In genomic region chr3:156682491-156682890, GRCh38 we compare ENCODE assay signal across 17 cellular contexts. TPM values are rescaled to one million over a fixed set of nuclear protein-coding genes. Genes with fewer than 3 reads are reported as not detected.
DNase-seq lines count a peak whose midpoint lies in the region; ATAC-seq, FAIRE-seq and TF ChIP-seq lines count a peak whose summit lies in the region.
"Had no signal": no experiment of that assay in that cellular context is flagged by ENCODE, and none has a peak within 500 bp of the region (broad histone marks: within the 10 kb centered on the region; RNA-seq: fewer than 3 reads in every experiment).

No MANE protein-coding gene starts in this region.

- H3K9me3 Mint-ChIP-seq in type B pancreatic cell = no peaks in the 10 kb centered on the region
- H3K9me3 Mint-ChIP-seq: stimulated activated effector memory CD8-positive, alpha-beta T cell treated with anti-CD3 and anti-CD28 coated beads, Interleukin-12 subunit alpha, Interleukin-12 subunit beta, amount 100 ng/mL, for 72 hours had no signal

- H3K27ac ChIP-seq in endothelial cell of umbilical vein (ENCODE audit: insufficient read depth, low read depth, low read length) = no peak overlapping the region
- no peak overlapping the region for H3K27ac ChIP-seq in upper lobe of left lung
- H3K27ac ChIP-seq in suprapubic skin = no peak overlapping the region
- H3K27ac ChIP-seq: RWPE1 had no signal

- peaks cover 26% of the 10 kb centered on the region for H3K36me3 Mint-ChIP-seq in type B pancreatic cell

- no peak for TF ChIP-seq CTCF in endothelial cell of umbilical vein (IDR thresholded peaks at IDR 0.05; ENCODE audit: extremely low read depth in 1 of 2, insufficient read depth in 1 of 2, low read depth in 1 of 2, low read length in 2 of 2)
- no peak for TF ChIP-seq CTCF in type B pancreatic cell (conservative IDR thresholded peaks at IDR 0.05)
- no peak for TF ChIP-seq CTCF in upper lobe of left lung (IDR thresholded peaks at IDR 0.05)
- TF ChIP-seq CTCF in suprapubic skin (IDR thresholded peaks at IDR 0.05) = no peak

- no peaks in the 10 kb centered on the region for H3K9me3 ChIP-seq in endothelial cell of umbilical vein (replicated peaks; ENCODE audit: control insufficient read depth, insufficient read depth, low read length)
- H3K9me3 ChIP-seq in upper lobe of left lung = no peaks in the 10 kb centered on the region
- H3K9me3 ChIP-seq in suprapubic skin = no peaks in the 10 kb centered on the region
- H3K9me3 ChIP-seq: neutrophil had no signal

- H3K9ac ChIP-seq in endothelial cell of umbilical vein (replicated peaks; ENCODE audit: extremely low read depth, insufficient read depth, low read length) = no peak overlapping the region

- peak overlapping the region; percentile 34 for H3K4me2 ChIP-seq in endothelial cell of umbilical vein (ENCODE audit: insufficient read depth, low read length)

- ATAC-seq in Right ventricle myocardium superior (ENCODE audit: poor library complexity) (peak; percentile 20), Right ventricle myocardium inferior (no peak), upper lobe of left lung (ENCODE audit: low FRiP score in 2 of 2) (no peak), GM19452 (IDR thresholded peaks at IDR 0.05; ENCODE audit: unreplicated experiment) (no peak)
- ATAC-seq: activated CD4-positive, alpha-beta T cell treated with anti-CD3 and anti-CD28 coated beads for 36 hours; stimulated activated effector memory CD8-positive, alpha-beta T cell treated with anti-CD3 and anti-CD28 coated beads, Interleukin-12 subunit alpha, Interleukin-12 subunit beta, amount 100 ng/mL, for 72 hours had no signal

- no peak overlapping the region for H3K4me3 Mint-ChIP-seq in type B pancreatic cell
- H3K4me3 Mint-ChIP-seq: activated CD4-positive, alpha-beta T cell treated with anti-CD3 and anti-CD28 coated beads for 36 hours had no signal

- no TSS peak for BruUV-seq in endothelial cell of umbilical vein (replicated peaks; lab: Mats Ljungman, UMichigan)

- H3K9me1 ChIP-seq in endothelial cell of umbilical vein (replicated peaks; ENCODE audit: control insufficient read depth, extremely low read depth, insufficient read depth, low read length) = no peaks in the 10 kb centered on the region

- dilution Hi-C loops in endothelial cell of umbilical vein (cut with MboI; ENCODE audit: extremely low pct_ligation_motif_present, low sequenced_read_pairs) = loop anchor here (25.0 kb wide), 1 partner anchor 455 kb away; no protein-coding TSS in a partner anchor

- H3K4me1 ChIP-seq in endothelial cell of umbilical vein (ENCODE audit: control insufficient read depth, extremely low read depth, insufficient read depth, low read length) (peaks cover 64% of the 10 kb centered on the region), upper lobe of left lung (peaks cover 54 to 74% (median 65%) of the 10 kb centered on the region in 4 donors), suprapubic skin (peaks cover 96% of the 10 kb centered on the region)

- H3K79me2 ChIP-seq in endothelial cell of umbilical vein (ENCODE audit: control insufficient read depth, insufficient read depth, low read length) = peaks cover 100% of the 10 kb centered on the region

- no peak for TF ChIP-seq EP300 in upper lobe of left lung (IDR thresholded peaks at IDR 0.05)
- no peak for TF ChIP-seq EP300 in suprapubic skin (IDR thresholded peaks at IDR 0.05)

- POLR2A ChIA-PET in endothelial cell of umbilical vein (lab: Charles Lee) = interaction anchor here (0.8 kb wide), 1 partner anchor 477 kb away, joined by 3 read pairs; the partner anchor contains the start of gene CCNL1

- no peak for TF ChIP-seq POLR2A in endothelial cell of umbilical vein (IDR thresholded peaks at IDR 0.05; ENCODE audit: low read depth, low read length)
- TF ChIP-seq POLR2A in upper lobe of left lung (IDR thresholded peaks at IDR 0.05) = no peak
- TF ChIP-seq POLR2A in suprapubic skin (IDR thresholded peaks at IDR 0.05) = no peak

- peaks cover 6 to 28% of the 10 kb centered on the region in 2 experiments for H3K36me3 ChIP-seq in endothelial cell of umbilical vein (ENCODE audit: control insufficient read depth in 2 of 2, extremely low read depth in 1 of 2, insufficient read depth in 2 of 2, low read length in 2 of 2)
- peaks cover 0 to 28% (median 9%) of the 10 kb centered on the region in 4 donors for H3K36me3 ChIP-seq in upper lobe of left lung
- H3K36me3 ChIP-seq in suprapubic skin = peaks cover 22% of the 10 kb centered on the region

- FAIRE-seq in endothelial cell of umbilical vein (lab: Jason Lieb, UNC) = no peak
- FAIRE-seq: islet of Langerhans had no signal

- DNase-seq in Right ventricle myocardium superior (no peak), Right ventricle myocardium inferior (ENCODE audit: missing footprints) (no peak), NCI-H69 (lab: John Stamatoyannopoulos, UW) (peak; percentile 44), endothelial cell of umbilical vein (ENCODE audit: low read depth, low spot score) (no peak), type B pancreatic cell (ENCODE audit: extremely low spot score, unreplicated experiment) (no peak), upper lobe of left lung (no peak), suprapubic skin (ENCODE audit: low spot score in 2 of 2) (no peak)
- DNase-seq: activated CD4-positive, alpha-beta T cell treated with anti-CD3 and anti-CD28 coated beads for 36 hours; DMS79; H7; NCI-H1694 had no signal

- H3K27me3 ChIP-seq in endothelial cell of umbilical vein (ENCODE audit: control insufficient read depth in 2 of 2, insufficient read depth in 2 of 2, low read length in 2 of 2) (no peaks in the 10 kb centered on the region), upper lobe of left lung (no peaks in the 10 kb centered on the region), suprapubic skin (no peaks in the 10 kb centered on the region)
- H3K27me3 ChIP-seq: neutrophil had no signal

- CTCF ChIA-PET in endothelial cell of umbilical vein (lab: Charles Lee) = interaction anchor here (0.7 to 1.7 kb wide), 5 partner anchors 8 to 532 kb away, joined by 3 to 13 read pairs (median 4); partner anchors contain the start of gene TIPARP

- H3K4me3 ChIP-seq in endothelial cell of umbilical vein (replicated peaks in 1 of 3; ENCODE audit: insufficient read depth in 1 of 3, low read depth in 1 of 3, low read length in 3 of 3) (no peak overlapping the region), upper lobe of left lung (no peak overlapping the region), suprapubic skin (no peak overlapping the region)
- H3K4me3 ChIP-seq: skin epidermis had no signal

- H3K4me1 Mint-ChIP-seq in type B pancreatic cell (ENCODE audit: unreplicated experiment) = peaks cover 48% of the 10 kb centered on the region

- H4K20me1 ChIP-seq in endothelial cell of umbilical vein (replicated peaks; ENCODE audit: control insufficient read depth, extremely low read depth, insufficient read depth, low read length) = peaks cover 13% of the 10 kb centered on the region

- no peaks in the 10 kb centered on the region for H3K27me3 Mint-ChIP-seq in type B pancreatic cell
- H3K27me3 Mint-ChIP-seq: activated CD4-positive, alpha-beta T cell treated with anti-CD3 and anti-CD28 coated beads for 36 hours had no signal

- intact Hi-C loops in Right ventricle myocardium superior (cut with DNase I) = no loop called here
- intact Hi-C loops in Right ventricle myocardium inferior (cut with DNase I) = no loop called here
- intact Hi-C loops in endothelial cell of umbilical vein (cut with micrococcal nuclease) = no loop called here

- 61 to 90% methylated on average over 1 of the region's 1 CpG for WGBS in upper lobe of left lung, 2 donors
- WGBS in suprapubic skin = 25% methylated on average over 1 of the region's 1 CpG

- no peak overlapping the region for H2AFZ ChIP-seq in endothelial cell of umbilical vein (ENCODE audit: low read depth, low read length)

- peak overlapping the region; percentile 3 for H3K27ac Mint-ChIP-seq in type B pancreatic cell
- H3K27ac Mint-ChIP-seq: activated CD4-positive, alpha-beta T cell treated with anti-CD3 and anti-CD28 coated beads for 36 hours had no signal

TF ChIP-seq in endothelial cell of umbilical vein, 7 proteins besides CTCF, POLR2A, EP300 and RAD21:
- no peak for TF ChIP-seq MAX (IDR thresholded peaks at IDR 0.05; ENCODE audit: insufficient read depth, insufficient read length)
- no peak for TF ChIP-seq POLR2AphosphoS5 (IDR thresholded peaks at IDR 0.05; ENCODE audit: insufficient read depth, low read depth, low read length)
- TF ChIP-seq MYC (IDR thresholded peaks at IDR 0.05; ENCODE audit: low read depth, low read length) = no peak
- TF ChIP-seq FOS (IDR thresholded peaks at IDR 0.05; ENCODE audit: borderline replicate concordance, insufficient read depth, low read length) = no peak
- TF ChIP-seq JUN (IDR thresholded peaks at IDR 0.05; ENCODE audit: borderline replicate concordance, insufficient read depth, insufficient read length, low read depth) = no peak
- TF ChIP-seq GATA2 (IDR thresholded peaks at IDR 0.05; ENCODE audit: insufficient read depth, insufficient read length, low read depth, low read length) = no peak
- no peak for TF ChIP-seq EZH2 (IDR thresholded peaks at IDR 0.05; ENCODE audit: borderline replicate concordance, low read depth, low read length, severe bottlenecking)

RNA-seq across cellular contexts. Expression of gene TIPARP, which starts 8.1 kb away (rescaled TPM):
- 31.6 TPM for total RNA-seq in Right ventricle myocardium superior
- total RNA-seq in Right ventricle myocardium inferior = 26.0 TPM
- 20.0 and 21.2 TPM in 2 replicates for total RNA-seq in endothelial cell of umbilical vein
- 8.1 and 9.1 TPM in 2 replicates for polyA plus RNA-seq in endothelial cell of umbilical vein
- 11.8 and 13.5 TPM in 2 replicates for polyA plus RNA-seq in endothelial cell of umbilical vein (2011; cell fraction: cytosol; rRNA removed)
- 21.4 and 21.9 TPM in 2 replicates for polyA plus RNA-seq in endothelial cell of umbilical vein (2011; cell fraction: nucleus; rRNA removed)
- 13.0 and 21.9 TPM in 2 replicates for polyA plus RNA-seq in endothelial cell of umbilical vein (2012)
- polyA minus RNA-seq in endothelial cell of umbilical vein = 24.8 and 29.4 TPM in 2 replicates
- 11.0 TPM for polyA minus RNA-seq in endothelial cell of umbilical vein (2011; cell fraction: cytosol; rRNA and poly(A)+ RNA removed)
- 119 and 123 TPM in 2 replicates for polyA minus RNA-seq in endothelial cell of umbilical vein (2011; cell fraction: nucleus; rRNA and poly(A)+ RNA removed)
- total RNA-seq in type B pancreatic cell (ENCODE audit: low replicate concordance) = 37.5 and 48.1 TPM in 2 replicates
- total RNA-seq in upper lobe of left lung = 10 to 100 TPM; 21.5 to 84.7 (median 50.6) TPM
- 100 to 1,000 TPM in 3 of 4 donors, 10 to 100 TPM in 1; 85.5 to 152 (median 140) TPM for total RNA-seq in suprapubic skin
